26 cellular contexts compared by ENCODE assay signal in the genomic region with DNA sequence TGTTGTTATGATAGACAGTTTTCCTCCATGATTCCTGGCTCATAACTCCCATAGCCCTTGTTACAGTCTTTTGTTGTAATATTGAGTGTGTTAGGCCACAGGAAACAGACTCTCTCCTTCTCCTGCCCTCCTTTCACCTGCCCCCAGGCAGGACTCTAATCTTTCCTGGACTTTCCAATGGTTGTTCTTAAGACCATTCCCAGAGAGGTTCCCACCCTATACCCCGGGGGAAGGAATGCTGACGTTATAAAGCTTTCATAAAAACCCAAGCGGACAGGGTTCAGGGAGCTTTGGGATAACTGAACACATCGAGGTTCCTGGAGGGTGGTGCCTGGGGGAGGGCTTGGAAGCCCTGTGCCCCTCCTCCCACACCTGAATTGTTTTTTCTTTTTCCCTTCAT. TPM values are rescaled to one million over a fixed set of nuclear protein-coding genes. Genes with fewer than 3 reads are reported as not detected.
DNase-seq lines count a peak whose midpoint lies in the region; FAIRE-seq and TF ChIP-seq lines count a peak whose summit lies in the region.
"Had no signal": no experiment of that assay in that cellular context is flagged by ENCODE, and none has a peak within 500 bp of the region (broad histone marks: within the 10 kb centered on the region; RNA-seq: fewer than 3 reads in every experiment).

No MANE protein-coding gene starts in this region.

- no peak overlapping the region for H3K23ac ChIP-seq in H9 (ENCODE audit: insufficient read length, low read depth, low read length)

- H3K9me3 ChIP-seq in H9 (ENCODE audit: control insufficient read depth, low read depth, low read length) = no peaks in the 10 kb centered on the region
- H3K9me3 ChIP-seq: BE2C, BLaER1 had no signal

- H3K4me1 Mint-ChIP-seq in H9 = peaks cover 16 to 19% of the 10 kb centered on the region in 2 experiments

- no peak overlapping the region for H3K56ac ChIP-seq in H9 (ENCODE audit: insufficient read length, low read depth, low read length)

- peaks cover 17% of the 10 kb centered on the region for H3K23me2 ChIP-seq in H9 (ENCODE audit: insufficient read length, low read depth, low read length, poor library complexity, severe bottlenecking)

- no peak overlapping the region for H3K27ac ChIP-seq in H9 (ENCODE audit: insufficient read length, low read depth, low read length)
- H3K27ac ChIP-seq: BLaER1 had no signal

- no peak overlapping the region for H3K4ac ChIP-seq in H9 (ENCODE audit: low read depth, low read length)

- peaks cover 60% of the 10 kb centered on the region for H3K27me3 Mint-ChIP-seq in H9 (ENCODE audit: low read depth)

- H3K18ac ChIP-seq in H9 (ENCODE audit: insufficient read length, low read depth, low read length) = no peak overlapping the region

- H2BK12ac ChIP-seq in H9 (ENCODE audit: insufficient read length, low read depth, low read length) = no peak overlapping the region

- H2AFZ ChIP-seq in H9 (ENCODE audit: low read length) = no peak overlapping the region

- no peak overlapping the region for H2BK20ac ChIP-seq in H9 (ENCODE audit: low read depth, low read length, poor library complexity, severe bottlenecking)

- FAIRE-seq in urothelium cell line (lab: Jason Lieb, UNC) = no peak
- FAIRE-seq: A204.1, G401.6, GM12891, GM19239 had no signal

- no peak overlapping the region for H3T11ph ChIP-seq in H9 (ENCODE audit: low read length)

- peaks cover 0 to 1% of the 10 kb centered on the region in 2 experiments; a peak in 1 of 5 replicates for H3K9me3 Mint-ChIP-seq in H9
- H3K9me3 Mint-ChIP-seq: CD8-positive, alpha-beta memory T cell had no signal

- H3K36me3 Mint-ChIP-seq in H9 (ENCODE audit: insufficient read depth in 1 of 3, low read depth in 3 of 3) = peaks cover 0 to 2% (median under 1%) of the 10 kb centered on the region in 3 experiments; a peak in 2 of 7 replicates
- H3K36me3 Mint-ChIP-seq: CD4-positive, alpha-beta memory T cell; CD4-positive, CD25-positive, alpha-beta regulatory T cell; CD8-positive, alpha-beta memory T cell had no signal

- no peak overlapping the region for H2BK15ac ChIP-seq in H9 (ENCODE audit: low read depth, low read length)

- H4K20me1 ChIP-seq in H9 (ENCODE audit: control insufficient read depth, insufficient read depth, insufficient read length) = no peaks in the 10 kb centered on the region

- no peak overlapping the region for H2AK5ac ChIP-seq in H9 (ENCODE audit: insufficient read length, low read length)

- H3K27me3 ChIP-seq in H9 (ENCODE audit: insufficient read depth, low read length) = peaks cover 4% of the 10 kb centered on the region; the same call in 1 of the 2 replicates
- H3K27me3 ChIP-seq: BE2C had no signal

- H3K9ac ChIP-seq in H9 (ENCODE audit: extremely low read depth, insufficient read length, low read length) = no peak overlapping the region
- H3K9ac ChIP-seq: BLaER1 had no signal

- no peak overlapping the region for H3K14ac ChIP-seq in H9 (ENCODE audit: insufficient read depth, low read length)

- H3K4me2 ChIP-seq in H9 (ENCODE audit: insufficient read depth, insufficient read length, low read length) = no peak overlapping the region
- H3K4me2 ChIP-seq: BLaER1 had no signal

- H3K27ac Mint-ChIP-seq in H9 = no peak overlapping the region
- H3K27ac Mint-ChIP-seq: CD14-positive monocyte; CD4-positive, CD25-positive, alpha-beta regulatory T cell had no signal

- TF ChIP-seq CTCF in H9 (conservative IDR thresholded peaks at IDR 0.05) = no peak

- no peak overlapping the region for H2BK120ac ChIP-seq in H9 (ENCODE audit: low read depth, low read length, poor library complexity, severe bottlenecking)

- H3K4me1 ChIP-seq in H9 (ENCODE audit: insufficient read depth, low read length) = no peaks in the 10 kb centered on the region

- no peaks in the 10 kb centered on the region for H3K79me2 ChIP-seq in H9 (ENCODE audit: insufficient read depth, low read length)

- in situ Hi-C loops in SK-MEL-5 (cut with HindIII; ENCODE audit: low pct_unique_long_range_greater_than_20kb, low sequenced_read_pairs) = no loop called here

- H4K8ac ChIP-seq in H9 (replicated peaks; ENCODE audit: insufficient read length, low read depth, low read length) = no peak overlapping the region

- DNase-seq in ELF-1 (ENCODE audit: low read depth, low spot score) (peak; percentile 75), SK-MEL-5 (ENCODE audit: low read depth, low spot score) (peak; percentile 72), left kidney (ENCODE audit: low read depth, low spot score) (peak; percentile 5), urothelium cell line (ENCODE audit: low spot score) (no peak), H9 (no peak), KG1 (lab: John Stamatoyannopoulos, UW) (no peak)
- DNase-seq: 8988T; ACHN; BE2C; CD4-positive, alpha-beta memory T cell; CD4-positive, CD25-positive, alpha-beta regulatory T cell; CD8-positive, alpha-beta memory T cell; COR-L47; DMS 273 treated with DMSO at 0.1 percent for 48 hours; DMS153; DMS53; DMS79; DND-41; EL; GF-D8 had no signal

- H3K79me1 ChIP-seq in H9 (ENCODE audit: insufficient read depth, low read depth, low read length, poor library complexity, severe bottlenecking) = no peaks in the 10 kb centered on the region

- WGBS in H9 (ENCODE audit: extremely low coverage, insufficient read length, low lambda C conversion rate) = no CpG with 5 or more reads among the region's 4 CpGs

- H4K91ac ChIP-seq in H9 (ENCODE audit: insufficient read length, low read depth, low read length) = no peak overlapping the region

- H2BK5ac ChIP-seq in H9 (ENCODE audit: insufficient read length, low read length) = no peak overlapping the region

- H4K5ac ChIP-seq in H9 (ENCODE audit: insufficient read length, low read depth, low read length) = no peak overlapping the region

- no peak overlapping the region for H3K4me3 Mint-ChIP-seq in H9
- H3K4me3 Mint-ChIP-seq: CD4-positive, alpha-beta memory T cell; CD4-positive, CD25-positive, alpha-beta regulatory T cell had no signal

RNA-seq across cellular contexts. Expression of a gene that starts 2.8 kb away (rescaled TPM):
- total RNA-seq in SK-MEL-5 (2014; rRNA removed; shearing (Covaris generic)) = 7.9 and 10.1 TPM in 2 replicates
- 18.4 and 25.3 TPM in 2 replicates for polyA plus RNA-seq in SK-MEL-5 (2015; cell fraction: cytosol; rRNA removed)
- polyA plus RNA-seq in SK-MEL-5 (2015; cell fraction: nucleus; rRNA removed) = 24.5 and 36.2 TPM in 2 replicates
- 7.0 and 7.2 TPM in 2 replicates for total RNA-seq in H9 (2021)
- polyA plus RNA-seq: CD14-positive monocyte had no signal

Comparison
In these comparisons a context has a peak if more than half of its experiments do, and no peak if none do; other contexts are left out.
1. DNase-seq: peak in ELF-1 (single experiment), SK-MEL-5 (single experiment) and left kidney (single experiment); none in urothelium cell line (single experiment), H9 (single experiment) and KG1 (single experiment).